8 cellular contexts compared by ENCODE assay signal in genomic region chr6:27188885-27189418, GRCh38. TPM values are rescaled to one million over a fixed set of nuclear protein-coding genes. Genes with fewer than 3 reads are reported as not detected.
DNase-seq lines count a peak whose midpoint lies in the region; ATAC-seq, FAIRE-seq and TF ChIP-seq lines count a peak whose summit lies in the region.

No MANE protein-coding gene starts in this region.

- CTCF ChIA-PET in AG04449 (lab: Yijun Ruan, JAX): interaction anchor here (1.0 to 2.1 kb wide), 5 partner anchors 22 to 704 kb away, joined by 3 to 17 read pairs (median 8); a partner anchor contains a TSS

- DNase-seq in AG04449 (ENCODE audit: low read depth, low spot score): peak; percentile 24
- peak; percentile 32 for DNase-seq in NCI-H187 treated with DMSO at 0.1 percent for 48 hours (lab: John Stamatoyannopoulos, UW)
- peak in 3 of 5 experiments; percentile 31 to 87 (median 48) for DNase-seq in T-helper 2 cell
- DNase-seq in choroid plexus epithelial cell (ENCODE audit: low read depth): peak; percentile 91
- no peak for DNase-seq in kidney
- DNase-seq in stimulated activated CD4-positive, alpha-beta T cell treated with anti-CD3 and anti-CD28 coated beads, Interleukin-2, amount 100 ng/mL, for 24 hours: peak; percentile 48 to 61

- TF ChIP-seq CTCF in AG04449 (IDR thresholded peaks at IDR 0.05; ENCODE audit: insufficient read depth, low read length, missing control alignments) (peak; percentile 51), choroid plexus epithelial cell (conservative IDR thresholded peaks at IDR 0.05; ENCODE audit: low read depth, low read length) (peak; percentile 77), kidney (IDR thresholded peaks at IDR 0.05; ENCODE audit: borderline replicate concordance, extremely low read depth, insufficient read depth) (peak; percentile 69)

- intact Hi-C loops in kidney (cut with DNase I): no loop called here

- H3K9me3 ChIP-seq in kidney (ENCODE audit: control insufficient read depth in 1 of 2, low read length in 2 of 2): no peaks in the 10 kb centered on the region

- H3K36me3 ChIP-seq in kidney (ENCODE audit: control insufficient read depth in 1 of 2, insufficient read depth in 2 of 2, low read length in 2 of 2): no peaks in the 10 kb centered on the region

- H3K27ac ChIP-seq in kidney (ENCODE audit: low read depth in 2 of 2, low read length in 2 of 2): peak overlapping the region; percentile 59

- H3K9ac ChIP-seq in kidney (ENCODE audit: low read length in 2 of 2): peak overlapping the region; percentile 59 to 82

- H3K4me1 ChIP-seq in kidney (ENCODE audit: control insufficient read depth in 1 of 2, insufficient read depth in 1 of 2, low read depth in 1 of 2, low read length in 2 of 2): no peaks in the 10 kb centered on the region

- POLR2A ChIA-PET in AG04449 (lab: Yijun Ruan, JAX): interaction anchor here (1.5 kb wide), 1 partner anchor 11 kb away, joined by 7 read pairs; no protein-coding TSS in a partner anchor

- peak overlapping the region; percentile 75 for H3K4me3 ChIP-seq in AG04449 (ENCODE audit: low read depth, low read length)
- H3K4me3 ChIP-seq in choroid plexus epithelial cell (ENCODE audit: low read depth, low read length): peak overlapping the region; percentile 70
- peak overlapping the region; percentile 91 to 94 for H3K4me3 ChIP-seq in kidney (ENCODE audit: low read length in 2 of 2)

- ATAC-seq in GM18502 (IDR thresholded peaks at IDR 0.05; ENCODE audit: poor library complexity, unreplicated experiment) (peak; percentile 78), HG02973 (IDR thresholded peaks at IDR 0.05; ENCODE audit: unreplicated experiment) (peak; percentile 80)

- FAIRE-seq in kidney (lab: Jason Lieb, UNC): peak; percentile 55

RNA-seq across cellular contexts. Expression of gene PRSS16, which starts 58.5 kb away (rescaled TPM):
- total RNA-seq in kidney: 11.2 TPM
- 5.1 TPM for polyA plus RNA-seq in kidney (ENCODE audit: insufficient read depth, low read depth, low replicate concordance)
